Comparison of ENCODE assay signal across 1 cellular context in the genomic region with DNA sequence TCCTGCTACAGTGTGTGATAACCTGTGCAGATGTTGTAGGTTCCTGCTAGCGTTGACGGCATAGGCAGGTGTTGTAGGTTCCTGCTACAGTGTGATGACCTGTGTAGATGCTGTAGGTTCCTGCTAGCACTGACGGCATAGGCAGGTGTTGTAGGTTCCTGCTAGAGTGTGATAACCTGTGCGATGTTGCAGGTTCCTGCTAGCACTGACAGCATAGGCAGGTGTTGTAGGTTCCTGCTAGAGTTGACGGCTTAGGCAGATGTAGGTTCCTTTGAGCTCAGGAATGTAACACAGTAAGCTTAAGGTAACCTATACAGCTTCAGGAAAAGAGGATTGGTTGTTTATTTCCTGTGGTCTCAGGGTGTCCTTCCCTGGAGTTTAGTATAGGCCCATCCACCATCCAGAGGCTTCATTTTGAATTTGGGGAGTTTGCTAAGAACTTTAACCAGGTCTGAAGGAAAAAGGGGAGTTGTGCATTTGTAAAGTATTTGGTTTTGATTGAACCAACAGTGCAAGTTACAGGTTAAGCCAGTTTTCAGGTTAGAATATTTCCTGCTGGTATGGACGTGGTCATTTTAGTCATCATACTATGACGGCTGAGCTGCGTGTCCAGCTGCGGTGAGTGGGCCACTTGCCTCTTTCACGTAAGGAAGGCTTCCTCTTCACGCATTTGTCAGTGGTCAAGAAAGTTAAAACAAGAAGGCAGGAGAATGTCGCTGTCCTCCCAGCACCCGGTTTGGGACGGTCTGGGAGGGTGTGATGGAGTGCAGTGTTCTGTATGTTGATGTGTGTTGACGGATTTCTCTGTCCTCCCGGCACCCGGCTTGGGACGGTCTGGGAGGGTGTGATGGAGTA.
TF ChIP-seq lines count a peak whose summit lies in the region.

No MANE protein-coding gene starts in this region.

TF ChIP-seq in GM23338, 12 proteins besides CTCF, POLR2A, EP300 and RAD21 (continued from another document):
- TF ChIP-seq, protein P1, sequence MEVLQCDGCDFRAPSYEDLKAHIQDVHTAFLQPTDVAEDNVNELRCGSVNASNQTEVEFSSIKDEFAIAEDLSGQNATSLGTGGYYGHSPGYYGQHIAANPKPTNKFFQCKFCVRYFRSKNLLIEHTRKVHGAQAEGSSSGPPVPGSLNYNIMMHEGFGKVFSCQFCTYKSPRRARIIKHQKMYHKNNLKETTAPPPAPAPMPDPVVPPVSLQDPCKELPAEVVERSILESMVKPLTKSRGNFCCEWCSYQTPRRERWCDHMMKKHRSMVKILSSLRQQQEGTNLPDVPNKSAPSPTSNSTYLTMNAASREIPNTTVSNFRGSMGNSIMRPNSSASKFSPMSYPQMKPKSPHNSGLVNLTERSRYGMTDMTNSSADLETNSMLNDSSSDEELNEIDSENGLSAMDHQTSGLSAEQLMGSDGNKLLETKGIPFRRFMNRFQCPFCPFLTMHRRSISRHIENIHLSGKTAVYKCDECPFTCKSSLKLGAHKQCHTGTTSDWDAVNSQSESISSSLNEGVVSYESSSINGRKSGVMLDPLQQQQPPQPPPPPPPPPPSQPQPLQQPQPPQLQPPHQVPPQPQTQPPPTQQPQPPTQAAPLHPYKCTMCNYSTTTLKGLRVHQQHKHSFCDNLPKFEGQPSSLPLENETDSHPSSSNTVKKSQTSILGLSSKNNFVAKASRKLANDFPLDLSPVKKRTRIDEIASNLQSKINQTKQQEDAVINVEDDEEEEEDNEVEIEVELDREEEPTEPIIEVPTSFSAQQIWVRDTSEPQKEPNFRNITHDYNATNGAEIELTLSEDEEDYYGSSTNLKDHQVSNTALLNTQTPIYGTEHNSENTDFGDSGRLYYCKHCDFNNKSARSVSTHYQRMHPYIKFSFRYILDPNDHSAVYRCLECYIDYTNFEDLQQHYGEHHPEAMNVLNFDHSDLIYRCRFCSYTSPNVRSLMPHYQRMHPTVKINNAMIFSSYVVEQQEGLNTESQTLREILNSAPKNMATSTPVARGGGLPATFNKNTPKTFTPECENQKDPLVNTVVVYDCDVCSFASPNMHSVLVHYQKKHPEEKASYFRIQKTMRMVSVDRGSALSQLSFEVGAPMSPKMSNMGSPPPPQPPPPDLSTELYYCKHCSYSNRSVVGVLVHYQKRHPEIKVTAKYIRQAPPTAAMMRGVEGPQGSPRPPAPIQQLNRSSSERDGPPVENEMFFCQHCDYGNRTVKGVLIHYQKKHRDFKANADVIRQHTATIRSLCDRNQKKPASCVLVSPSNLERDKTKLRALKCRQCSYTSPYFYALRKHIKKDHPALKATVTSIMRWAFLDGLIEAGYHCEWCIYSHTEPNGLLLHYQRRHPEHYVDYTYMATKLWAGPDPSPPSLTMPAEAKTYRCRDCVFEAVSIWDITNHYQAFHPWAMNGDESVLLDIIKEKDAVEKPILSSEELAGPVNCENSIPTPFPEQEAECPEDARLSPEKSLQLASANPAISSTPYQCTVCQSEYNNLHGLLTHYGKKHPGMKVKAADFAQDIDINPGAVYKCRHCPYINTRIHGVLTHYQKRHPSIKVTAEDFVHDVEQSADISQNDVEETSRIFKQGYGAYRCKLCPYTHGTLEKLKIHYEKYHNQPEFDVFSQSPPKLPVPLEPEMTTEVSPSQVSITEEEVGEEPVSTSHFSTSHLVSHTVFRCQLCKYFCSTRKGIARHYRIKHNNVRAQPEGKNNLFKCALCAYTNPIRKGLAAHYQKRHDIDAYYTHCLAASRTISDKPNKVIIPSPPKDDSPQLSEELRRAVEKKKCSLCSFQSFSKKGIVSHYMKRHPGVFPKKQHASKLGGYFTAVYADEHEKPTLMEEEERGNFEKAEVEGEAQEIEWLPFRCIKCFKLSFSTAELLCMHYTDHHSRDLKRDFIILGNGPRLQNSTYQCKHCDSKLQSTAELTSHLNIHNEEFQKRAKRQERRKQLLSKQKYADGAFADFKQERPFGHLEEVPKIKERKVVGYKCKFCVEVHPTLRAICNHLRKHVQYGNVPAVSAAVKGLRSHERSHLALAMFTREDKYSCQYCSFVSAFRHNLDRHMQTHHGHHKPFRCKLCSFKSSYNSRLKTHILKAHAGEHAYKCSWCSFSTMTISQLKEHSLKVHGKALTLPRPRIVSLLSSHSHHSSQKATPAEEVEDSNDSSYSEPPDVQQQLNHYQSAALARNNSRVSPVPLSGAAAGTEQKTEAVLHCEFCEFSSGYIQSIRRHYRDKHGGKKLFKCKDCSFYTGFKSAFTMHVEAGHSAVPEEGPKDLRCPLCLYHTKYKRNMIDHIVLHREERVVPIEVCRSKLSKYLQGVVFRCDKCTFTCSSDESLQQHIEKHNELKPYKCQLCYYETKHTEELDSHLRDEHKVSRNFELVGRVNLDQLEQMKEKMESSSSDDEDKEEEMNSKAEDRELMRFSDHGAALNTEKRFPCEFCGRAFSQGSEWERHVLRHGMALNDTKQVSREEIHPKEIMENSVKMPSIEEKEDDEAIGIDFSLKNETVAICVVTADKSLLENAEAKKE (CRISPR knock-in tag; IDR thresholded peaks at IDR 0.05) = no peak
- TF ChIP-seq JUNB (IDR thresholded peaks at IDR 0.05; ENCODE audit: unreplicated experiment) (no peak), EZH2 (IDR thresholded peaks at IDR 0.05; ENCODE audit: low read depth, unreplicated experiment) (no peak), ZNF114 (CRISPR knock-in tag; IDR thresholded peaks at IDR 0.05) (no peak), NANOG (IDR thresholded peaks at IDR 0.05; ENCODE audit: borderline replicate concordance) (no peak), EZH2phosphoT487 (IDR thresholded peaks at IDR 0.05; ENCODE audit: unreplicated experiment) (no peak)
- TF ChIP-seq, protein P2, sequence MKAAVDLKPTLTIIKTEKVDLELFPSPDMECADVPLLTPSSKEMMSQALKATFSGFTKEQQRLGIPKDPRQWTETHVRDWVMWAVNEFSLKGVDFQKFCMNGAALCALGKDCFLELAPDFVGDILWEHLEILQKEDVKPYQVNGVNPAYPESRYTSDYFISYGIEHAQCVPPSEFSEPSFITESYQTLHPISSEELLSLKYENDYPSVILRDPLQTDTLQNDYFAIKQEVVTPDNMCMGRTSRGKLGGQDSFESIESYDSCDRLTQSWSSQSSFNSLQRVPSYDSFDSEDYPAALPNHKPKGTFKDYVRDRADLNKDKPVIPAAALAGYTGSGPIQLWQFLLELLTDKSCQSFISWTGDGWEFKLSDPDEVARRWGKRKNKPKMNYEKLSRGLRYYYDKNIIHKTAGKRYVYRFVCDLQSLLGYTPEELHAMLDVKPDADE (IDR thresholded peaks at IDR 0.05) = no peak
- TF ChIP-seq, protein P3, sequence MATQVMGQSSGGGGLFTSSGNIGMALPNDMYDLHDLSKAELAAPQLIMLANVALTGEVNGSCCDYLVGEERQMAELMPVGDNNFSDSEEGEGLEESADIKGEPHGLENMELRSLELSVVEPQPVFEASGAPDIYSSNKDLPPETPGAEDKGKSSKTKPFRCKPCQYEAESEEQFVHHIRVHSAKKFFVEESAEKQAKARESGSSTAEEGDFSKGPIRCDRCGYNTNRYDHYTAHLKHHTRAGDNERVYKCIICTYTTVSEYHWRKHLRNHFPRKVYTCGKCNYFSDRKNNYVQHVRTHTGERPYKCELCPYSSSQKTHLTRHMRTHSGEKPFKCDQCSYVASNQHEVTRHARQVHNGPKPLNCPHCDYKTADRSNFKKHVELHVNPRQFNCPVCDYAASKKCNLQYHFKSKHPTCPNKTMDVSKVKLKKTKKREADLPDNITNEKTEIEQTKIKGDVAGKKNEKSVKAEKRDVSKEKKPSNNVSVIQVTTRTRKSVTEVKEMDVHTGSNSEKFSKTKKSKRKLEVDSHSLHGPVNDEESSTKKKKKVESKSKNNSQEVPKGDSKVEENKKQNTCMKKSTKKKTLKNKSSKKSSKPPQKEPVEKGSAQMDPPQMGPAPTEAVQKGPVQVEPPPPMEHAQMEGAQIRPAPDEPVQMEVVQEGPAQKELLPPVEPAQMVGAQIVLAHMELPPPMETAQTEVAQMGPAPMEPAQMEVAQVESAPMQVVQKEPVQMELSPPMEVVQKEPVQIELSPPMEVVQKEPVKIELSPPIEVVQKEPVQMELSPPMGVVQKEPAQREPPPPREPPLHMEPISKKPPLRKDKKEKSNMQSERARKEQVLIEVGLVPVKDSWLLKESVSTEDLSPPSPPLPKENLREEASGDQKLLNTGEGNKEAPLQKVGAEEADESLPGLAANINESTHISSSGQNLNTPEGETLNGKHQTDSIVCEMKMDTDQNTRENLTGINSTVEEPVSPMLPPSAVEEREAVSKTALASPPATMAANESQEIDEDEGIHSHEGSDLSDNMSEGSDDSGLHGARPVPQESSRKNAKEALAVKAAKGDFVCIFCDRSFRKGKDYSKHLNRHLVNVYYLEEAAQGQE (IDR thresholded peaks at IDR 0.05; ENCODE audit: unreplicated experiment) = no peak
